Comparison of ENCODE assay signal across 22 cellular contexts in the genomic region with DNA sequence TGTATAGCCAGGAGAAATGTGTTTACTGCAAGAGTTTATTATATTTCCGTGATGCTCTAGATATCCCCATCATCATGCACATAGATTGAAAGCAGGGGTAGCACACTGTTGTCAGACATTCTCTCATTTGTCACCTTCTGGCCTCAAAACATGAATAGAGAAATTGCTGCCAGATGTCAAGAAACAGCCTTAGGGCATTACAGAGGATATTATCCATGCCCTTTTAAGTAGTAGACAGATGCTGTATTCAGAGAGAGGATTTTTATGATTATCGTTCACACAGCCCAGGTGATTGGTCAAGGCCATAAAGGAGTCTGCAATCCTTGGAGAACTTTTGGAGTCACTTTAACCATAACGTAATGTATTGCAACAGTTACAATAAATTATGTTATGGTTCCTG.
DNase-seq lines count a peak whose midpoint lies in the region; ATAC-seq, FAIRE-seq and TF ChIP-seq lines count a peak whose summit lies in the region.
"Had no signal": no experiment of that assay in that cellular context is flagged by ENCODE, and none has a peak within 500 bp of the region (broad histone marks: within the 10 kb centered on the region; RNA-seq: fewer than 3 reads in every experiment).

No MANE protein-coding gene starts in this region.

- no peaks in the 10 kb centered on the region for H3K9me3 Mint-ChIP-seq in glutamatergic neuron (ENCODE audit: unreplicated experiment)

- no peaks in the 10 kb centered on the region for H3K36me3 Mint-ChIP-seq in glutamatergic neuron (ENCODE audit: unreplicated experiment)
- H3K36me3 Mint-ChIP-seq: CD8-positive, alpha-beta memory T cell; IgD-negative memory B cell had no signal

- no peak overlapping the region for H3K4me3 Mint-ChIP-seq in glutamatergic neuron (ENCODE audit: unreplicated experiment)
- H3K4me3 Mint-ChIP-seq: CD8-positive, alpha-beta memory T cell; IgD-negative memory B cell had no signal

- DNase-seq in D721Med (ENCODE audit: insufficient read length, low spot score) (peak; percentile 9), NCI-H1930 (lab: John Stamatoyannopoulos, UW) (peak; percentile 52 to 65), NCI-H748 (lab: John Stamatoyannopoulos, UW; ENCODE audit: unreplicated experiment) (peak; percentile 63), glutamatergic neuron (no peak), middle frontal gyrus (ENCODE audit: extremely low spot score, low spot score) (no peak), medulla oblongata (ENCODE audit: extremely low spot score) (no peak)
- no peak for DNase-seq in activated CD4-positive, CD25-positive, alpha-beta regulatory T cell treated with anti-CD3 and anti-CD28 coated beads, Interleukin-2, amount 50 U/mL, for 72 hours
- DNase-seq: C1 segment of cervical spinal cord; CD8-positive, alpha-beta memory T cell; DMS79 treated with DMSO at 0.1 percent for 48 hours; GM23248; Kasumi-1; MG63; NCI-H1048; NCI-H1694; NCI-H345; NCI-H774; RPMI8226; SHP77 treated with DMSO at 0.1 percent for 48 hours had no signal

- peak overlapping the region; percentile 79 for H3K27ac Mint-ChIP-seq in glutamatergic neuron (ENCODE audit: unreplicated experiment)
- H3K27ac Mint-ChIP-seq: CD8-positive, alpha-beta memory T cell; IgD-negative memory B cell had no signal

- ATAC-seq in GM21529 (IDR thresholded peaks at IDR 0.05; ENCODE audit: unreplicated experiment) = no peak
- ATAC-seq: HCT116 had no signal

- no peak for TF ChIP-seq CTCF in D721Med (IDR thresholded peaks at IDR 0.05; ENCODE audit: insufficient read depth, missing control alignments)
- TF ChIP-seq CTCF in glutamatergic neuron (IDR thresholded peaks at IDR 0.05; ENCODE audit: partially characterized antibody, unreplicated experiment) = no peak

- H3K4me1 Mint-ChIP-seq in glutamatergic neuron (ENCODE audit: low read depth, unreplicated experiment) = peaks cover 15% of the 10 kb centered on the region
- H3K4me1 Mint-ChIP-seq: CD8-positive, alpha-beta memory T cell; IgD-negative memory B cell had no signal

- peak; percentile 99 for FAIRE-seq in D721Med (lab: Jason Lieb, UNC)

- H3K27me3 Mint-ChIP-seq in glutamatergic neuron (ENCODE audit: unreplicated experiment) = no peaks in the 10 kb centered on the region
- H3K27me3 Mint-ChIP-seq: IgD-negative memory B cell had no signal

Comparison
In these comparisons a context has a peak if more than half of its experiments do, and no peak if none do; other contexts are left out.
1. DNase-seq: peak in D721Med (single experiment), NCI-H1930 (2 of 2) and NCI-H748 (single experiment); none in glutamatergic neuron (single experiment), middle frontal gyrus (single experiment), medulla oblongata (single experiment) and activated CD4-positive, CD25-positive, alpha-beta regulatory T cell treated with anti-CD3 and anti-CD28 coated beads, Interleukin-2, amount 50 U/mL, for 72 hours (single experiment).